In genomic region chr15:57537072-57537471, GRCh38 we compare ENCODE assay signal across 9 cellular contexts. TPM values are rescaled to one million over a fixed set of nuclear protein-coding genes. Genes with fewer than 3 reads are reported as not detected.
DNase-seq lines count a peak whose midpoint lies in the region; ATAC-seq lines count a peak whose summit lies in the region.
"Had no signal": no experiment of that assay in that cellular context is flagged by ENCODE, and none has a peak within 500 bp of the region (broad histone marks: within the 10 kb centered on the region; RNA-seq: fewer than 3 reads in every experiment).

No MANE protein-coding gene starts in this region.

- ATAC-seq in HG02884 (IDR thresholded peaks at IDR 0.05; ENCODE audit: unreplicated experiment) = no peak
- no peak for ATAC-seq in GM18511 (IDR thresholded peaks at IDR 0.05; ENCODE audit: unreplicated experiment)

- no peak overlapping the region for H3K4me3 Mint-ChIP-seq in activated naive CD8-positive, alpha-beta T cell treated with anti-CD3 and anti-CD28 coated beads for 36 hours
- H3K4me3 Mint-ChIP-seq in activated CD4-positive, alpha-beta memory T cell treated with anti-CD3 and anti-CD28 coated beads, Interleukin-2, amount 10 ng/mL, durations not matched to agents 7 days and 5 days = no peak overlapping the region

- CTCF ChIA-PET in activated CD4-positive, alpha-beta memory T cell treated with anti-CD3 and anti-CD28 coated beads, Interleukin-2, amount 10 ng/mL, durations not matched to agents 7 days and 5 days (lab: Charles Lee) = no interaction called here

- POLR2A ChIA-PET in activated CD4-positive, alpha-beta memory T cell treated with anti-CD3 and anti-CD28 coated beads, Interleukin-2, amount 10 ng/mL, durations not matched to agents 7 days and 5 days (lab: Charles Lee) = no interaction called here

- peaks cover 4% of the 10 kb centered on the region for H3K9me3 Mint-ChIP-seq in activated naive CD8-positive, alpha-beta T cell treated with anti-CD3 and anti-CD28 coated beads for 36 hours
- H3K9me3 Mint-ChIP-seq in activated CD4-positive, alpha-beta memory T cell treated with anti-CD3 and anti-CD28 coated beads, Interleukin-2, amount 10 ng/mL, durations not matched to agents 7 days and 5 days = peaks cover 2% of the 10 kb centered on the region

- H3K27ac Mint-ChIP-seq in activated naive CD8-positive, alpha-beta T cell treated with anti-CD3 and anti-CD28 coated beads for 36 hours = no peak overlapping the region
- H3K27ac Mint-ChIP-seq in activated CD4-positive, alpha-beta memory T cell treated with anti-CD3 and anti-CD28 coated beads, Interleukin-2, amount 10 ng/mL, durations not matched to agents 7 days and 5 days = no peak overlapping the region

- H3K36me3 Mint-ChIP-seq in activated naive CD8-positive, alpha-beta T cell treated with anti-CD3 and anti-CD28 coated beads for 36 hours = no peaks in the 10 kb centered on the region
- no peaks in the 10 kb centered on the region for H3K36me3 Mint-ChIP-seq in activated CD4-positive, alpha-beta memory T cell treated with anti-CD3 and anti-CD28 coated beads, Interleukin-2, amount 10 ng/mL, durations not matched to agents 7 days and 5 days (ENCODE audit: low read depth)

- DNase-seq in AG20443 (ENCODE audit: low spot score) = peak; percentile 88
- peak; percentile 96 for DNase-seq in M059J (ENCODE audit: low read depth)
- DNase-seq in anterior cingulate cortex (lab: John Stamatoyannopoulos, UW) = peak in 45 of 58 donors; percentile 6 to 87 (median 51)
- peak; percentile 45 for DNase-seq in medulla oblongata (ENCODE audit: extremely low spot score)
- DNase-seq in activated naive CD8-positive, alpha-beta T cell treated with anti-CD3 and anti-CD28 coated beads for 36 hours = no peak
- no peak for DNase-seq in activated CD4-positive, alpha-beta memory T cell treated with anti-CD3 and anti-CD28 coated beads, Interleukin-2, amount 10 ng/mL, durations not matched to agents 7 days and 5 days

- H3K4me1 Mint-ChIP-seq in activated naive CD8-positive, alpha-beta T cell treated with anti-CD3 and anti-CD28 coated beads for 36 hours = peaks cover 2% of the 10 kb centered on the region
- H3K4me1 Mint-ChIP-seq in activated CD4-positive, alpha-beta memory T cell treated with anti-CD3 and anti-CD28 coated beads, Interleukin-2, amount 10 ng/mL, durations not matched to agents 7 days and 5 days = peaks cover 2% of the 10 kb centered on the region

- H3K27me3 Mint-ChIP-seq in activated naive CD8-positive, alpha-beta T cell treated with anti-CD3 and anti-CD28 coated beads for 36 hours = peaks cover 4% of the 10 kb centered on the region
- H3K27me3 Mint-ChIP-seq in activated CD4-positive, alpha-beta memory T cell treated with anti-CD3 and anti-CD28 coated beads, Interleukin-2, amount 10 ng/mL, durations not matched to agents 7 days and 5 days = peaks cover 22% of the 10 kb centered on the region

RNA-seq across cellular contexts. Expression of gene MYZAP, which starts 54.6 kb away (rescaled TPM):
- total RNA-seq in M059J (2014; rRNA removed; shearing (Covaris generic)) = 7.9 and 8.2 TPM in 2 replicates
- not detected for total RNA-seq in activated naive CD8-positive, alpha-beta T cell treated with anti-CD3 and anti-CD28 coated beads for 36 hours
- under 1 TPM in 1 of 2 experiments, not detected in 1; 0.18 TPM for total RNA-seq in activated CD4-positive, alpha-beta memory T cell treated with anti-CD3 and anti-CD28 coated beads, Interleukin-2, amount 10 ng/mL, durations not matched to agents 7 days and 5 days
- total RNA-seq: NCI-H460 had no signal

Comparison
In these comparisons a context has a peak if more than half of its experiments do, and no peak if none do; other contexts are left out.
1. DNase-seq: peak in AG20443 (single experiment), M059J (single experiment), anterior cingulate cortex (45 of 58) and medulla oblongata (single experiment); none in activated naive CD8-positive, alpha-beta T cell treated with anti-CD3 and anti-CD28 coated beads for 36 hours (single experiment) and activated CD4-positive, alpha-beta memory T cell treated with anti-CD3 and anti-CD28 coated beads, Interleukin-2, amount 10 ng/mL, durations not matched to agents 7 days and 5 days (single experiment).